ENCODE assay signal across 16 cellular contexts in genomic region chr3:197366301-197367044, GRCh38.
A peak's percentile ranks its signal among the peaks of the same experiment; 100 is the strongest.
DNase-seq lines count a peak whose midpoint lies in the region; ATAC-seq and TF ChIP-seq lines count a peak whose summit lies in the region.
"Had no signal": no experiment of that assay in that cellular context is flagged by ENCODE, and none has a peak within 500 bp of the region (broad histone marks: within the 10 kb centered on the region; RNA-seq: fewer than 3 reads in every experiment).

No MANE protein-coding gene starts in this region.

- intact Hi-C loops in ovary (cut with DNase I), result no loop called here

- H3K9me3 Mint-ChIP-seq in chondrocyte (ENCODE audit: low read depth), result no peaks in the 10 kb centered on the region
- no peaks in the 10 kb centered on the region for H3K9me3 Mint-ChIP-seq in neural progenitor cell
- H3K9me3 Mint-ChIP-seq: neural crest cell had no signal

- DNase-seq in NCI-H446 treated with DMSO at 0.1 percent for 48 hours (lab: John Stamatoyannopoulos, UW), result peak; percentile 95
- DNase-seq in chondrocyte (ENCODE audit: low spot score), result no peak
- no peak for DNase-seq in neural progenitor cell (ENCODE audit: low spot score)
- no peak for DNase-seq in ovary
- DNase-seq in HUDEP-2 (lab: John Stamatoyannopoulos, UW; ENCODE audit: unreplicated experiment in 76 of 76), result no peak
- no peak for DNase-seq in SHP77 treated with DMSO at 0.1 percent for 48 hours (lab: John Stamatoyannopoulos, UW)
- DNase-seq: activated CD8-positive, alpha-beta memory T cell treated with anti-CD3 and anti-CD28 coated beads, Interleukin-2, amount 10 ng/mL, durations not matched to agents 7 days and 5 days; activated naive CD8-positive, alpha-beta T cell treated with anti-CD3 and anti-CD28 coated beads, Interleukin-2, amount 10 ng/mL, durations not matched to agents 7 days and 5 days; glutamatergic neuron; KG1; left cardiac atrium; stimulated activated CD8-positive, alpha-beta memory T cell treated with anti-CD3 and anti-CD28 coated beads, Interleukin-4, amount 100 ng/mL, for 48 hours had no signal

- no peak for ATAC-seq in HG02642 (IDR thresholded peaks at IDR 0.05; ENCODE audit: poor library complexity, unreplicated experiment)
- ATAC-seq: activated CD8-positive, alpha-beta memory T cell treated with anti-CD3 and anti-CD28 coated beads, Interleukin-2, amount 10 ng/mL, durations not matched to agents 7 days and 5 days had no signal

- peaks cover 80% of the 10 kb centered on the region for H3K4me1 ChIP-seq in neural progenitor cell
- H3K4me1 ChIP-seq in ovary (ENCODE audit: insufficient read depth), result no peaks in the 10 kb centered on the region

- TF ChIP-seq CTCF in C4-2B (conservative IDR thresholded peaks at IDR 0.05) (no peak), chondrocyte (IDR thresholded peaks at IDR 0.05) (no peak), neural progenitor cell (IDR thresholded peaks at IDR 0.05) (no peak), ovary (IDR thresholded peaks at IDR 0.05) (no peak)

- no peaks in the 10 kb centered on the region for H3K36me3 ChIP-seq in neural progenitor cell
- H3K36me3 ChIP-seq in ovary, result no peaks in the 10 kb centered on the region
- H3K36me3 ChIP-seq: vagina had no signal

- no peak for TF ChIP-seq POLR2A in ovary (IDR thresholded peaks at IDR 0.05)

- H3K4me3 ChIP-seq in neural progenitor cell, result no peak overlapping the region
- H3K4me3 ChIP-seq in ovary, result no peak overlapping the region
- H3K4me3 ChIP-seq: vagina had no signal

- H3K4me3 Mint-ChIP-seq in chondrocyte (ENCODE audit: unreplicated experiment) (no peak overlapping the region), neural progenitor cell (peak overlapping the region; percentile 25)
- H3K4me3 Mint-ChIP-seq: activated CD8-positive, alpha-beta memory T cell treated with anti-CD3 and anti-CD28 coated beads, Interleukin-2, amount 10 ng/mL, durations not matched to agents 7 days and 5 days; activated naive CD8-positive, alpha-beta T cell treated with anti-CD3 and anti-CD28 coated beads, Interleukin-2, amount 10 ng/mL, durations not matched to agents 7 days and 5 days; neural crest cell had no signal

- H2AFZ ChIP-seq in neural progenitor cell (replicated peaks), result no peak overlapping the region

- H3K79me2 ChIP-seq in neural progenitor cell (ENCODE audit: low read depth), result no peaks in the 10 kb centered on the region

- H3K27me3 Mint-ChIP-seq in chondrocyte (ENCODE audit: low read depth), result no peaks in the 10 kb centered on the region
- peaks cover 5% of the 10 kb centered on the region for H3K27me3 Mint-ChIP-seq in neural progenitor cell (ENCODE audit: insufficient read depth, low read depth)

- no peak overlapping the region for H3K9ac ChIP-seq in neural progenitor cell

- peaks cover 47% of the 10 kb centered on the region for H3F3A ChIP-seq in neural progenitor cell (ENCODE audit: low read depth)

- H3K27ac Mint-ChIP-seq in chondrocyte (ENCODE audit: unreplicated experiment), result peak overlapping the region; percentile 88
- H3K27ac Mint-ChIP-seq in neural progenitor cell, result peak overlapping the region; percentile 61
- H3K27ac Mint-ChIP-seq: activated CD8-positive, alpha-beta memory T cell treated with anti-CD3 and anti-CD28 coated beads, Interleukin-2, amount 10 ng/mL, durations not matched to agents 7 days and 5 days; activated naive CD8-positive, alpha-beta T cell treated with anti-CD3 and anti-CD28 coated beads, Interleukin-2, amount 10 ng/mL, durations not matched to agents 7 days and 5 days had no signal

- H3K27ac ChIP-seq in C4-2B, result 0 out of 2 replicates have a peak overlapping the region, but pooled peaks have one; percentile 0
- H3K27ac ChIP-seq in neural progenitor cell, result no peak overlapping the region
- no peak overlapping the region for H3K27ac ChIP-seq in ovary
- H3K27ac ChIP-seq: vagina had no signal

- WGBS in ovary, 3 donors, result 81 to 87% (median 86%) methylated on average over 13 of the region's 13 CpGs

- H3K27me3 ChIP-seq in neural progenitor cell, result no peaks in the 10 kb centered on the region
- no peaks in the 10 kb centered on the region for H3K27me3 ChIP-seq in ovary
- H3K27me3 ChIP-seq: vagina had no signal

- no peak overlapping the region for H3K4me2 ChIP-seq in neural progenitor cell

- no peak for TF ChIP-seq EP300 in ovary (IDR thresholded peaks at IDR 0.05)

- H4K20me1 ChIP-seq in neural progenitor cell (ENCODE audit: low read depth), result no peaks in the 10 kb centered on the region

- H3K36me3 Mint-ChIP-seq in chondrocyte (ENCODE audit: low read depth) (no peaks in the 10 kb centered on the region), neural progenitor cell (no peaks in the 10 kb centered on the region)
- H3K36me3 Mint-ChIP-seq: activated CD8-positive, alpha-beta memory T cell treated with anti-CD3 and anti-CD28 coated beads, Interleukin-2, amount 10 ng/mL, durations not matched to agents 7 days and 5 days; activated naive CD8-positive, alpha-beta T cell treated with anti-CD3 and anti-CD28 coated beads, Interleukin-2, amount 10 ng/mL, durations not matched to agents 7 days and 5 days had no signal

- H3K4me1 Mint-ChIP-seq in chondrocyte (ENCODE audit: low read depth), result peaks cover 66% of the 10 kb centered on the region
- peaks cover 64% of the 10 kb centered on the region for H3K4me1 Mint-ChIP-seq in neural progenitor cell
- H3K4me1 Mint-ChIP-seq: activated CD8-positive, alpha-beta memory T cell treated with anti-CD3 and anti-CD28 coated beads, Interleukin-2, amount 10 ng/mL, durations not matched to agents 7 days and 5 days; activated naive CD8-positive, alpha-beta T cell treated with anti-CD3 and anti-CD28 coated beads, Interleukin-2, amount 10 ng/mL, durations not matched to agents 7 days and 5 days had no signal

- H3K9me3 ChIP-seq in neural progenitor cell (ENCODE audit: low read depth) (no peaks in the 10 kb centered on the region), ovary (no peaks in the 10 kb centered on the region)
- H3K9me3 ChIP-seq: vagina had no signal
